ENCODE assay signal across 30 cellular contexts in genomic region chr5:96115467-96115812, GRCh38.
DNase-seq lines count a peak whose midpoint lies in the region; ATAC-seq and TF ChIP-seq lines count a peak whose summit lies in the region.
"Had no signal": no experiment of that assay in that cellular context is flagged by ENCODE, and none has a peak within 500 bp of the region (broad histone marks: within the 10 kb centered on the region; RNA-seq: fewer than 3 reads in every experiment).

No MANE protein-coding gene starts in this region.

- H4K20me1 ChIP-seq in Loucy (ENCODE audit: insufficient read depth, low read length, poor library complexity, severe bottlenecking), result no peaks in the 10 kb centered on the region

- no peak for TF ChIP-seq CTCF in Loucy (conservative IDR thresholded peaks at IDR 0.05; ENCODE audit: low read length)
- TF ChIP-seq CTCF in body of pancreas (IDR thresholded peaks at IDR 0.05), result no peak
- no peak for TF ChIP-seq CTCF in foreskin fibroblast (IDR thresholded peaks at IDR 0.05; ENCODE audit: low read depth, low read length)

- no peak overlapping the region for H3K4me3 Mint-ChIP-seq in activated CD4-positive, alpha-beta T cell treated with anti-CD3 and anti-CD28 coated beads for 36 hours
- no peak overlapping the region for H3K4me3 Mint-ChIP-seq in T-cell
- H3K4me3 Mint-ChIP-seq: activated naive CD8-positive, alpha-beta T cell treated with anti-CD3 and anti-CD28 coated beads for 36 hours; neural crest cell had no signal

- H3K27me3 ChIP-seq in Loucy (ENCODE audit: insufficient read depth, low read length, poor library complexity, severe bottlenecking), result no peaks in the 10 kb centered on the region
- H3K27me3 ChIP-seq in body of pancreas, result no peaks in the 10 kb centered on the region
- H3K27me3 ChIP-seq: cardiac muscle cell, pancreas had no signal

- peak; percentile 17 for ATAC-seq in activated CD4-positive, alpha-beta T cell treated with anti-CD3 and anti-CD28 coated beads for 36 hours
- no peak for ATAC-seq in body of pancreas
- ATAC-seq in left colon, result peak; percentile 88
- ATAC-seq in T-cell (replicated peaks in 1 of 4), result no peak
- ATAC-seq: pancreas, PC-3, SK-N-SH treated with all-trans-retinoic acid at 6 μM for 48 hours had no signal

- no peak for TF ChIP-seq POLR2A in body of pancreas (IDR thresholded peaks at IDR 0.05)

- DNase-seq in activated CD4-positive, alpha-beta T cell treated with anti-CD3 and anti-CD28 coated beads for 36 hours, result no peak
- no peak for DNase-seq in activated CD4-positive, alpha-beta T cell treated with anti-CD3 and anti-CD28 coated beads for 4 hours
- DNase-seq in body of pancreas, result no peak
- DNase-seq in left colon, result no peak
- no peak for DNase-seq in LoVo (ENCODE audit: low spot score)
- DNase-seq in T-cell, result no peak
- DNase-seq in foreskin fibroblast, result no peak
- DNase-seq: 8988T; activated CD4-positive, alpha-beta T cell treated with anti-CD3 and anti-CD28 coated beads for 48 hours; activated effector memory CD4-positive, alpha-beta T cell treated with Interleukin-2 at 50 U/mL for 16 hours; activated naive CD8-positive, alpha-beta T cell treated with anti-CD3 and anti-CD28 coated beads for 36 hours; aorta; COR-L47; effector CD8-positive, alpha-beta T cell; foreskin melanocyte; KBM-7; NCI-H2029; NCI-H524 treated with DMSO at 0.1 percent for 48 hours; pancreas; Right ventricle myocardium superior; stimulated activated naive CD4-positive, alpha-beta T cell treated with Interleukin-2 at 50 U/mL for 16 hours had no signal

- H3K4me2 ChIP-seq in Loucy (ENCODE audit: low read depth, low read length, poor library complexity, severe bottlenecking), result peak overlapping the region; percentile 32

- H3K4me1 ChIP-seq in Loucy (ENCODE audit: insufficient read depth, low read length, poor library complexity, severe bottlenecking) (peaks cover 8% of the 10 kb centered on the region), body of pancreas (peaks cover 91% of the 10 kb centered on the region)

- CTCF ChIA-PET in activated CD4-positive, alpha-beta T cell treated with anti-CD3 and anti-CD28 coated beads for 36 hours (lab: Charles Lee), result no interaction called here
- CTCF ChIA-PET in T-cell (lab: Charles Lee), result interaction anchor here in 1 of 2 donors (1.0 kb wide), 1 partner anchor 34 kb away, joined by 3 read pairs; no protein-coding TSS in a partner anchor

- peak overlapping the region; percentile 4 for H3K27ac Mint-ChIP-seq in activated CD4-positive, alpha-beta T cell treated with anti-CD3 and anti-CD28 coated beads for 36 hours
- H3K27ac Mint-ChIP-seq in T-cell, result no peak overlapping the region
- H3K27ac Mint-ChIP-seq: activated naive CD8-positive, alpha-beta T cell treated with anti-CD3 and anti-CD28 coated beads for 36 hours had no signal

- H3K4me3 ChIP-seq in Loucy (ENCODE audit: low read length, poor library complexity, severe bottlenecking) (no peak overlapping the region), body of pancreas (no peak overlapping the region), foreskin fibroblast (ENCODE audit: low read depth in 1 of 2, low read length in 2 of 2) (no peak overlapping the region)
- H3K4me3 ChIP-seq: cardiac muscle cell, pancreas, skin epidermis, thoracic aorta had no signal

- peak overlapping the region; percentile 34 to 78 (median 58) for H3K27ac ChIP-seq in body of pancreas
- H3K27ac ChIP-seq: C4-2B, cardiac muscle cell, thoracic aorta, VCaP had no signal

- H3K36me3 ChIP-seq in Loucy (ENCODE audit: insufficient read depth, low read length) (no peaks in the 10 kb centered on the region), body of pancreas (replicated peaks in 1 of 2; ENCODE audit: insufficient read depth in 1 of 2, low read depth in 2 of 2) (no peaks in the 10 kb centered on the region)
- H3K36me3 ChIP-seq: cardiac muscle cell, pancreas, thoracic aorta had no signal

- peaks cover 31% of the 10 kb centered on the region for H3K4me1 Mint-ChIP-seq in activated CD4-positive, alpha-beta T cell treated with anti-CD3 and anti-CD28 coated beads for 36 hours
- H3K4me1 Mint-ChIP-seq in T-cell, result peaks cover 0 to 5% (median 5%) of the 10 kb centered on the region in 3 donors

- intact Hi-C loops in activated CD4-positive, alpha-beta T cell treated with anti-CD3 and anti-CD28 coated beads for 36 hours (cut with DNase I, micrococcal nuclease), result loop anchor here (2.0 to 10.0 kb wide), 3 partner anchors 37 to 419 kb away; no protein-coding TSS in a partner anchor
- intact Hi-C loops in body of pancreas (cut with DNase I), result no loop called here
- intact Hi-C loops in left colon (cut with DNase I, micrococcal nuclease), result no loop called here

- H3K9me2 ChIP-seq in Loucy (replicated peaks; ENCODE audit: low read depth, low read length), result no peaks in the 10 kb centered on the region

- no peaks in the 10 kb centered on the region for H3F3A ChIP-seq in Loucy (ENCODE audit: low read depth)

- no peaks in the 10 kb centered on the region for H3K36me3 Mint-ChIP-seq in activated CD4-positive, alpha-beta T cell treated with anti-CD3 and anti-CD28 coated beads for 36 hours (ENCODE audit: low read depth)
- no peaks in the 10 kb centered on the region for H3K36me3 Mint-ChIP-seq in T-cell
- H3K36me3 Mint-ChIP-seq: activated naive CD8-positive, alpha-beta T cell treated with anti-CD3 and anti-CD28 coated beads for 36 hours had no signal

- H3K9ac ChIP-seq in Loucy (ENCODE audit: low read depth, low read length, poor library complexity, severe bottlenecking), result no peak overlapping the region

- POLR2A ChIA-PET in activated CD4-positive, alpha-beta T cell treated with anti-CD3 and anti-CD28 coated beads for 36 hours (lab: Charles Lee), result interaction anchor here (1.4 kb wide), 1 partner anchor 246 kb away, joined by 4 read pairs; no protein-coding TSS in a partner anchor
- POLR2A ChIA-PET in T-cell (lab: Charles Lee), result interaction anchor here in 1 of 2 donors (0.7 kb wide), 1 partner anchor 459 kb away, joined by 5 read pairs; no protein-coding TSS in a partner anchor

- H3K9me3 ChIP-seq in Loucy (ENCODE audit: insufficient read depth, low read depth, low read length), result no peaks in the 10 kb centered on the region
- H3K9me3 ChIP-seq in body of pancreas, result no peaks in the 10 kb centered on the region
- H3K9me3 ChIP-seq: pancreas, thoracic aorta had no signal

- H3K27me3 Mint-ChIP-seq in activated CD4-positive, alpha-beta T cell treated with anti-CD3 and anti-CD28 coated beads for 36 hours, result peaks cover 3% of the 10 kb centered on the region
- peaks cover 2 to 4% of the 10 kb centered on the region in 2 donors for H3K27me3 Mint-ChIP-seq in T-cell
- H3K27me3 Mint-ChIP-seq: activated naive CD8-positive, alpha-beta T cell treated with anti-CD3 and anti-CD28 coated beads for 36 hours had no signal

- H2AFZ ChIP-seq in Loucy (ENCODE audit: low read length), result peak overlapping the region; percentile 84

- no peaks in the 10 kb centered on the region for H3K79me2 ChIP-seq in Loucy (ENCODE audit: insufficient read depth, low read length)

- no peaks in the 10 kb centered on the region for H3K9me3 Mint-ChIP-seq in activated CD4-positive, alpha-beta T cell treated with anti-CD3 and anti-CD28 coated beads for 36 hours (ENCODE audit: low read depth)
- no peaks in the 10 kb centered on the region for H3K9me3 Mint-ChIP-seq in T-cell
- H3K9me3 Mint-ChIP-seq: activated naive CD8-positive, alpha-beta T cell treated with anti-CD3 and anti-CD28 coated beads for 36 hours; neural crest cell had no signal

Comparison
In these comparisons a context has a peak if more than half of its experiments do, and no peak if none do; other contexts are left out.
1. ATAC-seq: peak in activated CD4-positive, alpha-beta T cell treated with anti-CD3 and anti-CD28 coated beads for 36 hours (single experiment) and left colon (single experiment); none in body of pancreas (single experiment) and T-cell (0 of 4).
2. intact Hi-C loops: an anchor here in activated CD4-positive, alpha-beta T cell treated with anti-CD3 and anti-CD28 coated beads for 36 hours (2.0 to 10.0 kb wide); none called in body of pancreas and left colon.